ENCODE assay signal across 8 cellular contexts in the genomic region with DNA sequence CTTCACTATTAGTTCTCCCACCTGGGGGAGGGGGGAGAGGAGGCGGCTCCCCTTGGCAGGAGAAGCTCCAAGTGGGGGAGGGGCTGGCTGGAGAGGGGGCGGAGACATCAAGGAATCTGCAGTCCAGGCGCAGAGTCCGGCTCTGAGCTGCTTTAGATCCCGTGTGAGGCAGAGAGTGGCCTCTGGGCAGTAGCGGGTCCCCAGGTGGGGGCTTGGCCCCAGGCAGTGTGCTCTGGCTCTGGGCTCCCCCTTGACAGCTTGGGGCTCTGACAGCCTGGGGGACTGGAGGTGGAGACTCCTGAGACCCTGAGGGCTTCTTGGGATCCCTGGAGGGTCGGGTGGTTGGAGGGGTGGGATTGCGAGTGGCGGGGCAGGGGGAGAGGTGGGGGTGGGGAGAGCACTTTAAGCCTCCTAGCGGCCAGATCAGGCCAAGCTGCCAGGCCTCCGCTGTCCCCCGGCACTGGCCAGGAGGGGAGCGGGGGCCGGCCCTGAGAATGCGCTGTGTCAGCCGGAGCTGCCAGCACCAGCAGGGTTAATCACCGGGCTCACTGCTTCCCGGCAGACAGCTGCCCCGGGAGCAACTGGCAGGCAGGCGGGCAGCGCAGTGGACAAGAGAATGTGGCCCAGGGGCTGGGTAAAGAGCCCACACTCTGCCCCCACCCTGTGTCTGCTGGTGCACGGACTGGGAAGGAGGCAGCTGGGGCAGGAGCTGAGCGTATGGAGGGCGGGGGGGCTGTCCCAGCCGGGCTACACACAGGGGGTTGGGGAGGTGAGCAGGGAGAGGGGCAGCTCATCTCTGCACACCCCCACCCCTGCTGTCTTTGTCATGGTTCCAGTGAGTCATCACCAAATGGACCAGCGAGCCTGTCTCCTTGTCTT. TPM values are rescaled to one million over a fixed set of nuclear protein-coding genes. Genes with fewer than 3 reads are reported as not detected.
A peak's percentile ranks its signal among the peaks of the same experiment; 100 is the strongest.
DNase-seq lines count a peak whose midpoint lies in the region; ATAC-seq, FAIRE-seq and TF ChIP-seq lines count a peak whose summit lies in the region.

No MANE protein-coding gene starts in this region.

- DNase-seq in GM12865 (ENCODE audit: low read depth) (no peak), NT2/D1 (ENCODE audit: low read depth, low spot score) (no peak), epithelial cell of esophagus (ENCODE audit: low read depth) (peak; percentile 56), D721Med (ENCODE audit: insufficient read length, low spot score) (no peak), OCI-M2 (lab: John Stamatoyannopoulos, UW; ENCODE audit: unreplicated experiment) (no peak)
- no peak for DNase-seq in naive thymus-derived CD4-positive, alpha-beta T cell
- DNase-seq in effector CD8-positive, alpha-beta T cell (lab: John Stamatoyannopoulos, UW), result no peak

- no peaks in the 10 kb centered on the region for H3K9me3 Mint-ChIP-seq in naive thymus-derived CD4-positive, alpha-beta T cell

- TF ChIP-seq CTCF in GM12865 (IDR thresholded peaks at IDR 0.05; ENCODE audit: insufficient read depth, low read depth, low read length, missing control alignments), result peak; percentile 27
- no peak for TF ChIP-seq CTCF in epithelial cell of esophagus (IDR thresholded peaks at IDR 0.05; ENCODE audit: insufficient read depth, low read depth, low read length, missing control alignments)
- no peak for TF ChIP-seq CTCF in D721Med (IDR thresholded peaks at IDR 0.05; ENCODE audit: insufficient read depth, missing control alignments)

- H3K27ac ChIP-seq in naive thymus-derived CD4-positive, alpha-beta T cell (ENCODE audit: low read depth, low read length), result no peak overlapping the region

- H3K9me3 ChIP-seq in NT2/D1 (ENCODE audit: insufficient read depth, low read length), result no peaks in the 10 kb centered on the region; the same call in 1 of the 2 replicates
- no peaks in the 10 kb centered on the region for H3K9me3 ChIP-seq in naive thymus-derived CD4-positive, alpha-beta T cell (ENCODE audit: control insufficient read depth in 2 of 3, low read length in 3 of 3)

- peaks cover 12 to 36% (median 19%) of the 10 kb centered on the region in 5 donors for H3K27me3 Mint-ChIP-seq in naive thymus-derived CD4-positive, alpha-beta T cell

- H3K4me1 Mint-ChIP-seq in naive thymus-derived CD4-positive, alpha-beta T cell, result peaks cover 0 to 8% (median 2%) of the 10 kb centered on the region in 7 donors

- no peaks in the 10 kb centered on the region for H3K27me3 ChIP-seq in NT2/D1 (ENCODE audit: insufficient read depth, insufficient read length)
- H3K27me3 ChIP-seq in naive thymus-derived CD4-positive, alpha-beta T cell (ENCODE audit: control insufficient read depth in 2 of 2, insufficient read depth in 2 of 2, low read length in 2 of 2), result peaks cover 0 to 20% of the 10 kb centered on the region in 2 donors

- H3K9ac ChIP-seq in NT2/D1 (ENCODE audit: insufficient read length, low read depth), result peak overlapping the region; percentile 88

- CTCF ChIA-PET in naive thymus-derived CD4-positive, alpha-beta T cell (lab: Charles Lee), result interaction anchor here (0.6 kb wide), 1 partner anchor 29 kb away, joined by 4 read pairs; no protein-coding TSS in a partner anchor

- H3K4me1 ChIP-seq in NT2/D1 (ENCODE audit: insufficient read depth, insufficient read length), result peaks cover 49% of the 10 kb centered on the region
- peaks cover 0 to 11% of the 10 kb centered on the region in 2 donors for H3K4me1 ChIP-seq in naive thymus-derived CD4-positive, alpha-beta T cell (ENCODE audit: control insufficient read depth in 2 of 2, insufficient read depth in 2 of 2, low read length in 2 of 2)

- POLR2A ChIA-PET in naive thymus-derived CD4-positive, alpha-beta T cell (lab: Charles Lee), result interaction anchor here (0.6 kb wide), 1 partner anchor 392 kb away, joined by 3 read pairs; no protein-coding TSS in a partner anchor

- H3K4me3 Mint-ChIP-seq in naive thymus-derived CD4-positive, alpha-beta T cell, result peak overlapping the region in 8 of 10 donors; percentile 23 to 87 (median 62)

- ATAC-seq in naive thymus-derived CD4-positive, alpha-beta T cell, result no peak
- ATAC-seq in activated CD4-positive, CD25-positive, alpha-beta regulatory T cell treated with anti-CD3 and anti-CD28 coated beads, Interleukin-2, amount 50 U/mL, for 24 hours, result no peak

- H3K36me3 ChIP-seq in NT2/D1 (ENCODE audit: insufficient read depth, insufficient read length, low read length), result peaks cover 17% of the 10 kb centered on the region
- no peaks in the 10 kb centered on the region for H3K36me3 ChIP-seq in naive thymus-derived CD4-positive, alpha-beta T cell (ENCODE audit: control insufficient read depth in 2 of 3, insufficient read depth in 3 of 3, low read length in 3 of 3)

- no peak for FAIRE-seq in D721Med (lab: Jason Lieb, UNC)

- no peaks in the 10 kb centered on the region for H3K36me3 Mint-ChIP-seq in naive thymus-derived CD4-positive, alpha-beta T cell

- intact Hi-C loops in naive thymus-derived CD4-positive, alpha-beta T cell (cut with micrococcal nuclease), result loop anchor here in 1 of 2 donors (5.0 kb wide), 1 partner anchor 67 kb away; a partner anchor contains a TSS

- H3K4me3 ChIP-seq in GM12865 (ENCODE audit: low read depth, low read length), result no peak overlapping the region
- peak overlapping the region; percentile 63 for H3K4me3 ChIP-seq in NT2/D1 (ENCODE audit: insufficient read length, low read depth)
- peak overlapping the region; percentile 19 for H3K4me3 ChIP-seq in epithelial cell of esophagus (ENCODE audit: low read length)
- no peak overlapping the region for H3K4me3 ChIP-seq in naive thymus-derived CD4-positive, alpha-beta T cell (ENCODE audit: low read length)

- H3K27ac Mint-ChIP-seq in naive thymus-derived CD4-positive, alpha-beta T cell, result no peak overlapping the region

RNA-seq across cellular contexts. Expression of a gene that starts 1.8 kb away (rescaled TPM):
- total RNA-seq in naive thymus-derived CD4-positive, alpha-beta T cell, result 1 to 10 TPM in 1 of 5 experiments, under 1 TPM in 4; 0.05 to 1.3 (median 0.57) TPM
- not detected for polyA plus RNA-seq in naive thymus-derived CD4-positive, alpha-beta T cell

RNA-seq across cellular contexts. Expression of a gene that starts 18.0 kb away (rescaled TPM):
- 1,000 to 10,000 TPM; 2,026 to 3,407 (median 3,308) TPM for total RNA-seq in naive thymus-derived CD4-positive, alpha-beta T cell
- polyA plus RNA-seq in naive thymus-derived CD4-positive, alpha-beta T cell, result 1,000 to 10,000 TPM; 3,163 to 3,458 TPM

RNA-seq across cellular contexts. Expression of a gene that starts 38.2 kb away (rescaled TPM):
- total RNA-seq in naive thymus-derived CD4-positive, alpha-beta T cell, result 10 to 100 TPM in 1 of 5 experiments, 1 to 10 TPM in 4; 4.3 to 16.7 (median 6.3) TPM
- polyA plus RNA-seq in naive thymus-derived CD4-positive, alpha-beta T cell, result 1 to 10 TPM in 1 of 2 donors, under 1 TPM in 1; 0.61 to 1.8 TPM

RNA-seq across cellular contexts. Expression of a gene that starts 58.5 kb away (rescaled TPM):
- total RNA-seq in naive thymus-derived CD4-positive, alpha-beta T cell, result not detected
- not detected for polyA plus RNA-seq in naive thymus-derived CD4-positive, alpha-beta T cell

Comparison
In these comparisons a context has a peak if more than half of its experiments do, and no peak if none do; other contexts are left out.
1. H3K4me3 ChIP-seq: peak in NT2/D1 (single experiment) and epithelial cell of esophagus (single experiment); none in GM12865 (single experiment) and naive thymus-derived CD4-positive, alpha-beta T cell (single experiment).